In genomic region chr11:127195791-127196190, GRCh38 we compare ENCODE assay signal across 24 cellular contexts.
A peak's percentile ranks its signal among the peaks of the same experiment; 100 is the strongest.
DNase-seq lines count a peak whose midpoint lies in the region; ATAC-seq, FAIRE-seq and TF ChIP-seq lines count a peak whose summit lies in the region.
"Had no signal": no experiment of that assay in that cellular context is flagged by ENCODE, and none has a peak within 500 bp of the region (broad histone marks: within the 10 kb centered on the region; RNA-seq: fewer than 3 reads in every experiment).

No MANE protein-coding gene starts in this region.

- no peak for FAIRE-seq in H1 (lab: Jason Lieb, UNC)
- FAIRE-seq: A204.1 had no signal

- DNase-seq in GM23338 (ENCODE audit: low spot score) = no peak
- DNase-seq in H1 (ENCODE audit: low read depth in 1 of 2, low spot score in 2 of 2) = no peak
- DNase-seq in mesendoderm = no peak
- peak; percentile 84 for DNase-seq in retina
- DNase-seq in HT-29 (ENCODE audit: low spot score) = no peak
- no peak for DNase-seq in PC-3
- DNase-seq: CD4-positive, alpha-beta memory T cell; COR-L47; DMS53; GM23248; HFFc6; NCI-H1048; NCI-H1417 treated with DMSO at 0.1 percent for 48 hours; NCI-H1694 treated with DMSO at 0.1 percent for 48 hours; NCI-H2081; NCI-H2171 treated with DMSO at 0.1 percent for 48 hours; NCI-H446; NCI-H524 treated with DMSO at 0.1 percent for 48 hours; NCI-H82; Right ventricle myocardium superior; RPMI8226 had no signal

- TF ChIP-seq EP300 in H1 (IDR thresholded peaks at IDR 0.05; ENCODE audit: borderline replicate concordance in 1 of 2, low read depth in 2 of 2, low read length in 2 of 2) = no peak

- CTCF ChIA-PET in H1 (lab: Charles Lee; ENCODE audit: partially characterized antibody) = interaction anchor here (1.1 to 1.3 kb wide), 2 partner anchors 9 to 150 kb away, joined by 3 read pairs; no protein-coding TSS in a partner anchor
- CTCF ChIA-PET in PC-3 (lab: Charles Lee) = no interaction called here

- H2BK5ac ChIP-seq in H1 (ENCODE audit: low read depth, low read length) (no peak overlapping the region), mesendoderm (ENCODE audit: low read length) (no peak overlapping the region)

- H4K5ac ChIP-seq in H1 (ENCODE audit: insufficient read length, low read depth, low read length) = no peak overlapping the region
- H4K5ac ChIP-seq in mesendoderm (ENCODE audit: low read length) = no peak overlapping the region

- no peak overlapping the region for H3K27ac Mint-ChIP-seq in GM23338
- H3K27ac Mint-ChIP-seq: CD4-positive, alpha-beta memory T cell; HFFc6 had no signal

- H3K9me3 Mint-ChIP-seq in GM23338 = no peaks in the 10 kb centered on the region; the same call in 2 of the 3 replicates
- H3K9me3 Mint-ChIP-seq: HFFc6 had no signal

- TF ChIP-seq RAD21 in H1 (IDR thresholded peaks at IDR 0.05 in 1 of 2, conservative IDR thresholded peaks at IDR 0.05 in 1 of 2; ENCODE audit: low read depth in 2 of 2, low read length in 2 of 2) = no peak

- ATAC-seq in GM23338 = peak; percentile 22; the same call in 1 of the 3 replicates
- ATAC-seq in HG03139 (IDR thresholded peaks at IDR 0.05; ENCODE audit: unreplicated experiment) = no peak
- ATAC-seq in PC-3 = no peak

- no peaks in the 10 kb centered on the region for H4K20me1 ChIP-seq in GM23338 (replicated peaks; ENCODE audit: insufficient read depth)
- H4K20me1 ChIP-seq in H1 (replicated peaks in 1 of 2; ENCODE audit: control insufficient read depth in 1 of 2, insufficient read depth in 2 of 2, low read length in 2 of 2) = no peaks in the 10 kb centered on the region
- H4K20me1 ChIP-seq in PC-3 (ENCODE audit: low read length) = no peaks in the 10 kb centered on the region

- H3K9me2 ChIP-seq in GM23338 (ENCODE audit: insufficient read depth) (peaks cover 23% of the 10 kb centered on the region; the same call in 1 of the 2 replicates), PC-3 (replicated peaks; ENCODE audit: low read length) (no peaks in the 10 kb centered on the region)

- H3K23ac ChIP-seq in H1 (ENCODE audit: insufficient read length) (no peak overlapping the region), mesendoderm (ENCODE audit: low read length) (no peak overlapping the region)

- H3K79me1 ChIP-seq in H1 (ENCODE audit: low read depth, low read length) (no peaks in the 10 kb centered on the region), mesendoderm (ENCODE audit: low read length) (no peaks in the 10 kb centered on the region)

- H3K79me2 ChIP-seq in GM23338 (replicated peaks; ENCODE audit: insufficient read depth) (no peaks in the 10 kb centered on the region), H1 (ENCODE audit: control insufficient read depth in 1 of 2, insufficient read depth in 2 of 2, low read length in 2 of 2) (no peaks in the 10 kb centered on the region), mesendoderm (ENCODE audit: control insufficient read depth, insufficient read depth, low read length) (no peaks in the 10 kb centered on the region), PC-3 (ENCODE audit: low read length) (no peaks in the 10 kb centered on the region)

- H2AK5ac ChIP-seq in H1 (ENCODE audit: low read depth, low read length) = no peak overlapping the region
- H2AK5ac ChIP-seq in mesendoderm (ENCODE audit: low read length) = no peak overlapping the region

- H3K4me3 Mint-ChIP-seq in GM23338 = no peak overlapping the region
- H3K4me3 Mint-ChIP-seq: CD4-positive, alpha-beta memory T cell; HFFc6 had no signal

- peak overlapping the region; percentile 64 for H2AFZ ChIP-seq in GM23338
- 0 out of 2 replicates have a peak overlapping the region, but pooled peaks have one; percentile 33 for H2AFZ ChIP-seq in H1 (ENCODE audit: low read length)
- H2AFZ ChIP-seq in PC-3 (ENCODE audit: low read length) = no peak overlapping the region
- H2AFZ ChIP-seq: GM23248 had no signal

- H3F3A ChIP-seq in GM23338 (replicated peaks; ENCODE audit: low read depth) (no peaks in the 10 kb centered on the region), PC-3 (ENCODE audit: low read length, unreplicated experiment) (no peaks in the 10 kb centered on the region)

- POLR2A ChIA-PET in H1 (lab: Charles Lee; ENCODE audit: partially characterized antibody) = no interaction called here
- POLR2A ChIA-PET in PC-3 (lab: Charles Lee; ENCODE audit: unreplicated experiment) = no interaction called here

- intact Hi-C loops in PC-3 (cut with micrococcal nuclease) = no loop called here

- no peak overlapping the region for H2BK20ac ChIP-seq in H1 (ENCODE audit: low read length)

- no peaks in the 10 kb centered on the region for H3K9me3 ChIP-seq in H1 (ENCODE audit: insufficient read depth in 2 of 2, low read depth in 1 of 2, low read length in 1 of 2)
- 0 out of 2 replicates have a peak, but pooled peaks cover 8% of the 10 kb centered on the region for H3K9me3 ChIP-seq in PC-3 (ENCODE audit: low read length)
- H3K9me3 ChIP-seq: HAP-1 had no signal

- WGBS in H1 (ENCODE audit: extremely low coverage in 1 of 2, insufficient coverage in 1 of 2, insufficient read length in 1 of 2, insufficient replicate concordance in 2 of 2, low coverage in 1 of 2, low lambda C conversion rate in 2 of 2, missing lambda C conversion rate in 1 of 2), 2 experiments = 85% methylated on average over 6 of the region's 6 CpGs; no CpG with 5 or more reads in 1 of the 2 experiments
- WGBS in mesendoderm (ENCODE audit: extremely low coverage, insufficient coverage, low lambda C conversion rate) = no CpG with 5 or more reads among the region's 6 CpGs

- H3K4me1 ChIP-seq in GM23338 (ENCODE audit: insufficient read depth) (peaks cover 8% of the 10 kb centered on the region; the same call in 1 of the 2 replicates), H1 (replicated peaks in 1 of 4; ENCODE audit: control insufficient read depth in 3 of 4, insufficient read depth in 4 of 4, low read length in 3 of 4) (peaks cover 0 to 2% (median 0%) of the 10 kb centered on the region in 4 experiments; a peak in 3 of 7 replicates), mesendoderm (ENCODE audit: control insufficient read depth, low read depth, low read length) (peaks cover 1% of the 10 kb centered on the region), PC-3 (ENCODE audit: insufficient read depth, low read length) (no peaks in the 10 kb centered on the region)
- H3K4me1 ChIP-seq: HAP-1 had no signal

- peaks cover 4% of the 10 kb centered on the region for H3K27me3 Mint-ChIP-seq in GM23338 (ENCODE audit: insufficient read depth, low read depth, poor library complexity)
- H3K27me3 Mint-ChIP-seq: CD4-positive, alpha-beta memory T cell had no signal

- no peak overlapping the region for H4K91ac ChIP-seq in H1 (replicated peaks; ENCODE audit: insufficient read length, low read length)

- no peaks in the 10 kb centered on the region for H3K36me3 ChIP-seq in GM23338 (ENCODE audit: insufficient read depth)
- no peaks in the 10 kb centered on the region for H3K36me3 ChIP-seq in H1 (ENCODE audit: control insufficient read depth in 2 of 4, insufficient read depth in 4 of 4, low read length in 3 of 4)
- no peaks in the 10 kb centered on the region for H3K36me3 ChIP-seq in mesendoderm (ENCODE audit: control insufficient read depth, insufficient read depth, low read length)
- H3K36me3 ChIP-seq in PC-3 (ENCODE audit: low read depth, low read length) = no peaks in the 10 kb centered on the region
- H3K36me3 ChIP-seq: HAP-1 had no signal

- H2BK15ac ChIP-seq in H1 (ENCODE audit: low read length) (no peak overlapping the region), mesendoderm (replicated peaks; ENCODE audit: low read depth) (no peak overlapping the region)

- H3K4me3 ChIP-seq in GM23338 = no peak overlapping the region
- no peak overlapping the region for H3K4me3 ChIP-seq in H1 (ENCODE audit: extremely low read depth in 1 of 4, insufficient read depth in 2 of 4, low read depth in 3 of 4, low read length in 4 of 4)
- H3K4me3 ChIP-seq in mesendoderm (ENCODE audit: low read length) = no peak overlapping the region
- no peak overlapping the region for H3K4me3 ChIP-seq in PC-3 (ENCODE audit: low read length)
- H3K4me3 ChIP-seq: GM23248, HAP-1 had no signal

- no peaks in the 10 kb centered on the region for H3K23me2 ChIP-seq in H1 (ENCODE audit: low read depth, low read length)

- H3K27ac ChIP-seq in GM23338 (ENCODE audit: low read depth) (no peak overlapping the region), H1 (ENCODE audit: low read depth, low read length) (no peak overlapping the region), mesendoderm (ENCODE audit: low read depth, low read length) (no peak overlapping the region), PC-3 (ENCODE audit: low read length) (no peak overlapping the region)
- H3K27ac ChIP-seq: GM23248 had no signal

- H3K56ac ChIP-seq in H1 (replicated peaks; ENCODE audit: insufficient read length, low read depth, low read length) (no peak overlapping the region), mesendoderm (ENCODE audit: low read length) (no peak overlapping the region)

- H3K36me3 Mint-ChIP-seq in GM23338 (ENCODE audit: low read depth) = no peaks in the 10 kb centered on the region
- H3K36me3 Mint-ChIP-seq: CD4-positive, alpha-beta memory T cell had no signal

- H3K27me3 ChIP-seq in GM23338 (ENCODE audit: insufficient read depth) = no peaks in the 10 kb centered on the region
- H3K27me3 ChIP-seq in H1 (replicated peaks in 1 of 4; ENCODE audit: control insufficient read depth in 3 of 4, extremely low read depth in 1 of 4, insufficient read depth in 3 of 4, low read length in 3 of 4) = no peaks in the 10 kb centered on the region
- no peaks in the 10 kb centered on the region for H3K27me3 ChIP-seq in mesendoderm (ENCODE audit: insufficient read depth, low read length, poor library complexity)
- H3K27me3 ChIP-seq in PC-3 (ENCODE audit: low read length) = peaks cover 27% of the 10 kb centered on the region; the same call in 1 of the 2 replicates

- peaks cover 23% of the 10 kb centered on the region for H3K4me1 Mint-ChIP-seq in GM23338
- H3K4me1 Mint-ChIP-seq: CD4-positive, alpha-beta memory T cell had no signal

- H3K4ac ChIP-seq in H1 (replicated peaks; ENCODE audit: insufficient read length, low read depth, low read length) = no peak overlapping the region
- H3K4ac ChIP-seq in mesendoderm (ENCODE audit: low read depth, low read length) = peak overlapping the region; percentile 17

- no peak overlapping the region for H4K8ac ChIP-seq in H1 (ENCODE audit: extremely low read depth, insufficient read depth, low read length)
- no peak overlapping the region for H4K8ac ChIP-seq in mesendoderm (ENCODE audit: low read depth, low read length)

- no TSS peak for BruUV-seq in PC-3 (replicated peaks; lab: Mats Ljungman, UMichigan)

- H2BK120ac ChIP-seq in H1 (replicated peaks; ENCODE audit: low read depth, low read length) (no peak overlapping the region), mesendoderm (ENCODE audit: low read depth, low read length) (no peak overlapping the region)

- H2BK12ac ChIP-seq in H1 (ENCODE audit: low read depth, low read length) = no peak overlapping the region

- TF ChIP-seq CTCF in GM23338 (conservative IDR thresholded peaks at IDR 0.05; ENCODE audit: low read depth in 2 of 2) = no peak
- TF ChIP-seq CTCF in H1 (IDR thresholded peaks at IDR 0.05; ENCODE audit: control extremely low read depth in 1 of 3, insufficient read depth in 1 of 3, low read depth in 1 of 3, low read length in 3 of 3) = no peak
- no peak for TF ChIP-seq CTCF in PC-3 (conservative IDR thresholded peaks at IDR 0.05; ENCODE audit: low read depth, low read length)

- no peak for TF ChIP-seq POLR2A in H1 (IDR thresholded peaks at IDR 0.05; ENCODE audit: control extremely low read depth in 1 of 2, low read depth in 2 of 2, low read length in 2 of 2)

- H3K4me2 ChIP-seq in GM23338 (no peak overlapping the region), H1 (ENCODE audit: insufficient read depth in 1 of 2, low read depth in 2 of 2, low read length in 2 of 2) (no peak overlapping the region), mesendoderm (ENCODE audit: low read length) (no peak overlapping the region), PC-3 (ENCODE audit: low read length) (no peak overlapping the region)

- H3K9ac ChIP-seq in H1 (replicated peaks in 1 of 4; ENCODE audit: extremely low read depth in 1 of 4, low read depth in 3 of 4, low read length in 3 of 4) (no peak overlapping the region), mesendoderm (ENCODE audit: low read length) (no peak overlapping the region), PC-3 (ENCODE audit: low read length) (no peak overlapping the region)
- H3K9ac ChIP-seq: GM23248 had no signal

- no peak overlapping the region for H3K18ac ChIP-seq in H1 (ENCODE audit: extremely low read depth, low read length)
- H3K18ac ChIP-seq in mesendoderm (ENCODE audit: low read length) = no peak overlapping the region

- H3K14ac ChIP-seq in H1 (ENCODE audit: insufficient read length) = no peak overlapping the region
